ENCODE assay signal across 22 cellular contexts in the genomic region with DNA sequence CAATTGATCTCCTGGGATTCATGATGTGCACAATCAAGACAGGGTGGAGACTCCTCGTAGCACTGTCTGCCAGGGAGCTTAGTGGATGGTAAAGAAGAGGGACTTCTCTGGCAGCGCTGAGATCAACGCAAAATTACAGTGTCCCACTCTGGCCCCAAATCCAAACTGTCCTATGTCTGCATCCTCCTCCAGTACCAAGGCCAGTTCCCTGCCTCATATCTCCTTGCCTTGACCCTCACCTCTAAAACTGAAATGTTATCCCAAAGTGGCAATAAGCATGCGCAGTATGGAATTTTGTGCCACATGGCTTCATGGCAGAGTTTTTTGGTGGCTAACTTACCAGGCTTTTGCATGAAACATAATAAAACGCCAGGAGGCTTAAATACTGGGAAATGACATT.
DNase-seq lines count a peak whose midpoint lies in the region; ATAC-seq, FAIRE-seq and TF ChIP-seq lines count a peak whose summit lies in the region.
"Had no signal": no experiment of that assay in that cellular context is flagged by ENCODE, and none has a peak within 500 bp of the region (broad histone marks: within the 10 kb centered on the region; RNA-seq: fewer than 3 reads in every experiment).

No MANE protein-coding gene starts in this region.

- H3K9me3 ChIP-seq in A549 = no peaks in the 10 kb centered on the region
- no peaks in the 10 kb centered on the region for H3K9me3 ChIP-seq in HCT116 (ENCODE audit: control insufficient read depth in 1 of 2, insufficient read depth in 1 of 2, low read depth in 1 of 2, low read length in 2 of 2)
- no peaks in the 10 kb centered on the region for H3K9me3 ChIP-seq in GM12878 (replicated peaks; ENCODE audit: control insufficient read depth, insufficient read depth, low read length)
- H3K9me3 ChIP-seq: BLaER1 treated with 17β-estradiol and CSF1 and Interleukin-3, amounts not matched to agents 10 nM and 100 nM had no signal

- TF ChIP-seq RAD21 in A549 (conservative IDR thresholded peaks at IDR 0.05 in 1 of 2, IDR thresholded peaks at IDR 0.05 in 1 of 2) (no peak), HCT116 (IDR thresholded peaks at IDR 0.05; ENCODE audit: low read depth) (no peak), GM12878 (IDR thresholded peaks at IDR 0.05; ENCODE audit: insufficient read depth, low read depth, low read length) (no peak)

- CTCF ChIA-PET in A549 (lab: Yijun Ruan, JAX) (interaction anchor here (1.3 kb wide), 1 partner anchor 11 kb away, joined by 3 read pairs; no protein-coding TSS in a partner anchor), HCT116 (lab: Charles Lee) (no interaction called here), GM12878 (lab: Yijun Ruan, JAX) (no interaction called here)

- H3K27ac ChIP-seq in A549 (no peak overlapping the region), HCT116 (ENCODE audit: low read depth, low read length) (no peak overlapping the region), GM12878 (ENCODE audit: control insufficient read depth, insufficient read depth) (no peak overlapping the region)
- H3K27ac ChIP-seq: BLaER1 treated with 17β-estradiol and CSF1 and Interleukin-3, amounts not matched to agents 10 nM and 100 nM; HL-60 had no signal

- H2AFZ ChIP-seq in HCT116 (ENCODE audit: low read depth, low read length, poor library complexity, severe bottlenecking) = no peak overlapping the region
- no peak overlapping the region for H2AFZ ChIP-seq in GM12878 (ENCODE audit: control insufficient read depth, low read depth, low read length)

- intact Hi-C loops in HCT116 (cut with micrococcal nuclease) (no loop called here), GM12878 (cut with micrococcal nuclease; ENCODE audit: unreplicated experiment) (loop anchor here (5.0 kb wide), 1 partner anchor 172 kb away; no protein-coding TSS in a partner anchor)

- no peaks in the 10 kb centered on the region for H3K79me2 ChIP-seq in HCT116 (ENCODE audit: insufficient read depth, low read length)
- H3K79me2 ChIP-seq in GM12878 (ENCODE audit: control insufficient read depth, insufficient read depth, low read length) = no peaks in the 10 kb centered on the region

- TF ChIP-seq POLR2A in A549 (IDR thresholded peaks at IDR 0.05; ENCODE audit: low read length) (no peak), HCT116 (IDR thresholded peaks at IDR 0.05; ENCODE audit: borderline replicate concordance, extremely low read depth, insufficient read depth, insufficient read length) (no peak), GM12878 (IDR thresholded peaks at IDR 0.05; ENCODE audit: low read depth, low read length) (no peak)

- WGBS in A549 (ENCODE audit: missing lambda C conversion rate) = 16% methylated on average over 5 of the region's 5 CpGs
- 54% methylated on average over 5 of the region's 5 CpGs for WGBS in GM12878 (ENCODE audit: insufficient coverage, insufficient replicate concordance, low lambda C conversion rate, missing lambda C conversion rate)

- in situ Hi-C loops in GM12878 (cut with MboI) = no loop called here

- H4K20me1 ChIP-seq in HCT116 (ENCODE audit: insufficient read depth) (no peaks in the 10 kb centered on the region), GM12878 (ENCODE audit: control insufficient read depth, insufficient read depth) (no peaks in the 10 kb centered on the region)
- H4K20me1 ChIP-seq: BLaER1 treated with 17β-estradiol and CSF1 and Interleukin-3, amounts not matched to agents 10 nM and 100 nM had no signal

- POLR2A ChIA-PET in A549 (lab: Yijun Ruan, JAX) (no interaction called here), HCT116 (lab: Charles Lee) (no interaction called here), GM12878 (lab: Charles Lee) (interaction anchor here (0.7 kb wide), 1 partner anchor 214 kb away, joined by 3 read pairs; no protein-coding TSS in a partner anchor)

- no peak for DNase-seq in A549 (ENCODE audit: low read depth in 1 of 2, low spot score in 1 of 2)
- DNase-seq in HCT116 (ENCODE audit: low read depth, low spot score) = no peak
- DNase-seq in GM12878 (ENCODE audit: low read depth, low spot score) = no peak
- DNase-seq in epithelial cell of esophagus (ENCODE audit: low read depth) = peak; percentile 10
- no peak for DNase-seq in DMS79 treated with DMSO at 0.1 percent for 48 hours (lab: John Stamatoyannopoulos, UW)
- DNase-seq in activated T-cell treated with anti-CD3 and anti-CD28 coated beads, Interleukin-2, amount 50 U/mL, for 1 hour = no peak
- DNase-seq in RKO (ENCODE audit: low spot score) = no peak
- no peak for DNase-seq in HuH-7 (ENCODE audit: low spot score)
- DNase-seq: 8988T; Calu3; CD8-positive, alpha-beta T cell; DMS 273 treated with DMSO at 0.1 percent for 48 hours; DMS53; H9; HFFc6; IMR-90; KG1 had no signal

- TF ChIP-seq EP300 in A549 (IDR thresholded peaks at IDR 0.05) = no peak
- no peak for TF ChIP-seq EP300 in GM12878 (IDR thresholded peaks at IDR 0.05; ENCODE audit: borderline replicate concordance in 1 of 2, control insufficient read depth in 1 of 2, low read depth in 2 of 2, low read length in 2 of 2)

- BruUV-seq in HCT116 (replicated peaks; lab: Mats Ljungman, UMichigan) = no TSS peak
- BruUV-seq in GM12878 (replicated peaks; lab: Mats Ljungman, UMichigan) = no TSS peak

- H3K9me2 ChIP-seq in HCT116 (ENCODE audit: insufficient read depth) = no peaks in the 10 kb centered on the region

- ATAC-seq in A549 (no peak), HCT116 (no peak), GM12878 (no peak)
- ATAC-seq: CD8-positive, alpha-beta T cell had no signal

- RAD21 ChIA-PET in HCT116 (lab: Charles Lee; ENCODE audit: low non-redundant PET in 1 of 2, low total read pairs in 2 of 2, uncharacterized antibody in 2 of 2, unreplicated experiment in 2 of 2) (no interaction called here), GM12878 (lab: Charles Lee; ENCODE audit: unreplicated experiment) (no interaction called here)

- TF ChIP-seq CTCF in A549 (IDR thresholded peaks at IDR 0.05) (no peak), HCT116 (IDR thresholded peaks at IDR 0.05 in 2 of 3, conservative IDR thresholded peaks at IDR 0.05 in 1 of 3; ENCODE audit: borderline replicate concordance in 1 of 3, insufficient read depth in 1 of 3, low read depth in 2 of 3, low read length in 2 of 3) (no peak), GM12878 (IDR thresholded peaks at IDR 0.05 in 2 of 3, conservative IDR thresholded peaks at IDR 0.05 in 1 of 3; ENCODE audit: control insufficient read depth in 2 of 3, extremely low read depth in 1 of 3, insufficient read depth in 1 of 3, low read depth in 3 of 3, low read length in 3 of 3) (no peak), epithelial cell of esophagus (IDR thresholded peaks at IDR 0.05; ENCODE audit: insufficient read depth, low read depth, low read length, missing control alignments) (no peak)

- H3K9ac ChIP-seq in HCT116 (ENCODE audit: low read length) (no peak overlapping the region), GM12878 (ENCODE audit: control insufficient read depth, insufficient read depth, low read length) (no peak overlapping the region)
- H3K9ac ChIP-seq: BLaER1 treated with 17β-estradiol and CSF1 and Interleukin-3, amounts not matched to agents 10 nM and 100 nM had no signal

- FAIRE-seq in A549 (lab: Jason Lieb, UNC) (no peak), GM12878 (lab: Jason Lieb, UNC) (no peak)
- FAIRE-seq: G401.6, GM12892, H1 had no signal

- SMC1A ChIA-PET in GM12878 (lab: Charles Lee; ENCODE audit: uncharacterized antibody, unreplicated experiment) = interaction anchor here (1.0 kb wide), 1 partner anchor 281 kb away, joined by 3 read pairs; no protein-coding TSS in a partner anchor

- H3K4me2 ChIP-seq in A549 = no peak overlapping the region
- H3K4me2 ChIP-seq in HCT116 (ENCODE audit: low read length) = no peak overlapping the region
- H3K4me2 ChIP-seq in GM12878 (ENCODE audit: control insufficient read depth, insufficient read depth) = no peak overlapping the region
- H3K4me2 ChIP-seq: BLaER1 treated with 17β-estradiol and CSF1 and Interleukin-3, amounts not matched to agents 10 nM and 100 nM had no signal

- H3K4me1 ChIP-seq in A549 (no peaks in the 10 kb centered on the region), HCT116 (ENCODE audit: control insufficient read depth in 1 of 2, insufficient read depth in 2 of 2, low read length in 2 of 2) (no peaks in the 10 kb centered on the region), GM12878 (ENCODE audit: control insufficient read depth, insufficient read depth, low read length) (no peaks in the 10 kb centered on the region)
- H3K4me1 ChIP-seq: BLaER1 treated with 17β-estradiol and CSF1 and Interleukin-3, amounts not matched to agents 10 nM and 100 nM had no signal

- H3K27me3 ChIP-seq in HCT116 (ENCODE audit: insufficient read depth, low read length) = peaks cover 55% of the 10 kb centered on the region
- no peaks in the 10 kb centered on the region for H3K27me3 ChIP-seq in GM12878 (replicated peaks in 1 of 2; ENCODE audit: control insufficient read depth in 2 of 2, insufficient read depth in 2 of 2, low read length in 1 of 2)
- H3K27me3 ChIP-seq: BLaER1 treated with 17β-estradiol and CSF1 and Interleukin-3, amounts not matched to agents 10 nM and 100 nM had no signal

- H3K36me3 ChIP-seq in HCT116 (ENCODE audit: control insufficient read depth in 1 of 2, insufficient read depth in 2 of 2, low read length in 2 of 2) = no peaks in the 10 kb centered on the region
- H3K36me3 ChIP-seq in GM12878 (ENCODE audit: control insufficient read depth in 2 of 2, insufficient read depth in 2 of 2, low read length in 1 of 2) = peaks cover 0 to 2% of the 10 kb centered on the region in 2 experiments; a peak in 1 of 4 replicates
- H3K36me3 ChIP-seq: BLaER1 treated with 17β-estradiol and CSF1 and Interleukin-3, amounts not matched to agents 10 nM and 100 nM had no signal

- H3K4me3 ChIP-seq in A549 = no peak overlapping the region
- H3K4me3 ChIP-seq in HCT116 (replicated peaks in 1 of 2; ENCODE audit: low read depth in 1 of 2, low read length in 2 of 2) = no peak overlapping the region
- no peak overlapping the region for H3K4me3 ChIP-seq in GM12878
- no peak overlapping the region for H3K4me3 ChIP-seq in epithelial cell of esophagus (ENCODE audit: low read length)
- H3K4me3 ChIP-seq: BLaER1 treated with 17β-estradiol and CSF1 and Interleukin-3, amounts not matched to agents 10 nM and 100 nM had no signal

TF ChIP-seq in A549, 52 proteins besides CTCF, POLR2A, EP300 and RAD21 (continues in another document):
- TF ChIP-seq CBX8 (IDR thresholded peaks at IDR 0.05) (no peak), FOSB (CRISPR knock-in tag; IDR thresholded peaks at IDR 0.05) (no peak), ESRRA (IDR thresholded peaks at IDR 0.05; ENCODE audit: borderline replicate concordance, low read length) (no peak)

TF ChIP-seq in HCT116, 20 proteins besides CTCF, POLR2A, EP300 and RAD21 (continues in another document):
- no peak for TF ChIP-seq EZH2 (IDR thresholded peaks at IDR 0.05)

TF ChIP-seq in GM12878, 131 proteins besides CTCF, POLR2A, EP300 and RAD21 (continues in another document):
- no peak for TF ChIP-seq ZNF274 (IDR thresholded peaks at IDR 0.05; ENCODE audit: insufficient read depth, insufficient read length)

Comparison
In these comparisons a context has a peak if more than half of its experiments do, and no peak if none do; other contexts are left out.
1. Of the 24 proteins assayed by ChIP-seq in both GM12878 and A549: peak only in GM12878: none; only in A549: none; in both: REST; in neither: 23.